In the genomic region with DNA sequence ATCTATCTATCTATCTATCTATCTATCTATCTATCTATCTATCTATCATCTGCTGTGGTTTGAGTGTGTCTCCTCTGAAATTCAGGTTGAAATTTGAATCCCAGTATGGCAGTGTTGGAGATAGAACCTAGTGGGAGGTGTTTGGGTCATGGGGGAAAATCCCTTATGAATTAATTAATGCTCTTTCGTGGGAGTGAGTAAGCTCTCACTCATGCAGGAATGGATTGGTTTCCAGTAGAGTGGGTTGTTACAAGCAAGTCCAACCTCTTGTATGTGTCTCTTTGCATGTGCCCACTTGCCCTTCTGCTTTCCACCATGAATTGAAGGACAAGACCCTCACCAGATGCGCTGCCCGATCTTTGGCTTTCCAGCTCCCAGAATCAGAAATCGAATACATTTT, we compare ENCODE assay signal across 16 cellular contexts.
DNase-seq lines count a peak whose midpoint lies in the region; ATAC-seq and TF ChIP-seq lines count a peak whose summit lies in the region.
"Had no signal": no experiment of that assay in that cellular context is flagged by ENCODE, and none has a peak within 500 bp of the region (broad histone marks: within the 10 kb centered on the region; RNA-seq: fewer than 3 reads in every experiment).

No MANE protein-coding gene starts in this region.

- POLR2A ChIA-PET in Caco-2 (lab: Charles Lee) = no interaction called here

- H3K4me1 Mint-ChIP-seq in activated T-helper 17 cell treated with anti-CD3 and anti-CD28 coated beads, Interleukin-2, amount 50 U/mL, for 72 hours = no peaks in the 10 kb centered on the region
- H3K4me1 Mint-ChIP-seq in Caco-2 (ENCODE audit: low read depth, unreplicated experiment) = no peaks in the 10 kb centered on the region

- no peak for TF ChIP-seq CTCF in epithelial cell of esophagus (IDR thresholded peaks at IDR 0.05; ENCODE audit: insufficient read depth, low read depth, low read length, missing control alignments)
- no peak for TF ChIP-seq CTCF in ovary (IDR thresholded peaks at IDR 0.05)
- TF ChIP-seq CTCF in Caco-2 (IDR thresholded peaks at IDR 0.05; ENCODE audit: insufficient read depth in 1 of 2, low read depth in 1 of 2, low read length in 1 of 2, severe bottlenecking in 1 of 2, unreplicated experiment in 1 of 2) = no peak

- WGBS in ovary, 3 donors = 90 to 95% (median 93%) methylated on average over 4 of the region's 4 CpGs

- H3K4me1 ChIP-seq in ovary (ENCODE audit: insufficient read depth) = no peaks in the 10 kb centered on the region
- no peaks in the 10 kb centered on the region for H3K4me1 ChIP-seq in Caco-2

- TF ChIP-seq EP300 in ovary (IDR thresholded peaks at IDR 0.05) = no peak

- intact Hi-C loops in ovary (cut with DNase I) (no loop called here), Caco-2 (cut with micrococcal nuclease; ENCODE audit: unreplicated experiment) (no loop called here)

- peak; percentile 21 for ATAC-seq in activated T-helper 17 cell treated with anti-CD3 and anti-CD28 coated beads, Interleukin-2, amount 50 U/mL, for 72 hours (replicated peaks)

- no peak overlapping the region for H3K27ac ChIP-seq in ovary

- no TSS peak for BruUV-seq in Caco-2 (replicated peaks; lab: Mats Ljungman, UMichigan)

- no peaks in the 10 kb centered on the region for H3K36me3 ChIP-seq in ovary
- no peaks in the 10 kb centered on the region for H3K36me3 ChIP-seq in Caco-2 (ENCODE audit: control insufficient read depth, insufficient read depth, low read length)
- H3K36me3 ChIP-seq: MG63 had no signal

- H3K27me3 ChIP-seq in ovary (no peaks in the 10 kb centered on the region), Caco-2 (replicated peaks; ENCODE audit: control insufficient read depth, insufficient read depth, low read length) (no peaks in the 10 kb centered on the region)
- H3K27me3 ChIP-seq: MG63 had no signal

- DNase-seq in HT1080 (ENCODE audit: low read depth) = peak; percentile 14
- peak; percentile 33 for DNase-seq in epithelial cell of esophagus (ENCODE audit: low read depth)
- DNase-seq in kidney glomerular epithelial cell (lab: John Stamatoyannopoulos, UW) = peak; percentile 3
- DNase-seq in HPDE6-E6E7 (ENCODE audit: extremely low spot score) = no peak
- no peak for DNase-seq in ovary
- DNase-seq in Caco-2 = no peak
- DNase-seq: DMS153, KG1, MG63, NCI-H1105 treated with DMSO at 0.1 percent for 48 hours, NCI-H146, NCI-H1930, NCI-H446 treated with DMSO at 0.1 percent for 48 hours, NCI-H526, SHP77 treated with DMSO at 0.1 percent for 48 hours had no signal

- H3K4me3 ChIP-seq in epithelial cell of esophagus (ENCODE audit: low read length) (no peak overlapping the region), ovary (no peak overlapping the region), Caco-2 (ENCODE audit: low read depth, low read length) (no peak overlapping the region)
- H3K4me3 ChIP-seq: MG63 had no signal

- no peaks in the 10 kb centered on the region for H3K36me3 Mint-ChIP-seq in activated T-helper 17 cell treated with anti-CD3 and anti-CD28 coated beads, Interleukin-2, amount 50 U/mL, for 72 hours (ENCODE audit: low read depth)
- no peaks in the 10 kb centered on the region for H3K36me3 Mint-ChIP-seq in Caco-2 (ENCODE audit: insufficient read depth, unreplicated experiment)

- H3K9me3 Mint-ChIP-seq in activated T-helper 17 cell treated with anti-CD3 and anti-CD28 coated beads, Interleukin-2, amount 50 U/mL, for 72 hours = no peaks in the 10 kb centered on the region
- H3K9me3 Mint-ChIP-seq in Caco-2 (ENCODE audit: unreplicated experiment) = no peaks in the 10 kb centered on the region

- no peaks in the 10 kb centered on the region for H3K9me3 ChIP-seq in ovary
- H3K9me3 ChIP-seq in Caco-2 = no peaks in the 10 kb centered on the region
- H3K9me3 ChIP-seq: MG63 had no signal

- H3K4me3 Mint-ChIP-seq in activated T-helper 17 cell treated with anti-CD3 and anti-CD28 coated beads, Interleukin-2, amount 50 U/mL, for 72 hours = no peak overlapping the region
- H3K4me3 Mint-ChIP-seq in Caco-2 (ENCODE audit: unreplicated experiment) = no peak overlapping the region

- TF ChIP-seq POLR2A in ovary (IDR thresholded peaks at IDR 0.05) = no peak

- peaks cover 5% of the 10 kb centered on the region for H3K27me3 Mint-ChIP-seq in activated T-helper 17 cell treated with anti-CD3 and anti-CD28 coated beads, Interleukin-2, amount 50 U/mL, for 72 hours
- H3K27me3 Mint-ChIP-seq in Caco-2 (ENCODE audit: insufficient read depth, unreplicated experiment) = no peaks in the 10 kb centered on the region

- CTCF ChIA-PET in Caco-2 (lab: Charles Lee) = no interaction called here

- no peak overlapping the region for H3K27ac Mint-ChIP-seq in activated T-helper 17 cell treated with anti-CD3 and anti-CD28 coated beads, Interleukin-2, amount 50 U/mL, for 72 hours
- H3K27ac Mint-ChIP-seq in Caco-2 (ENCODE audit: unreplicated experiment) = no peak overlapping the region

Comparison
In these comparisons a context has a peak if more than half of its experiments do, and no peak if none do; other contexts are left out.
1. DNase-seq: peak in HT1080 (single experiment), epithelial cell of esophagus (single experiment) and kidney glomerular epithelial cell (single experiment); none in HPDE6-E6E7 (single experiment), ovary (0 of 5) and Caco-2 (0 of 2).